9 cellular contexts compared by ENCODE assay signal in genomic region chr14:22099942-22100763, GRCh38.
DNase-seq lines count a peak whose midpoint lies in the region; ATAC-seq, FAIRE-seq and TF ChIP-seq lines count a peak whose summit lies in the region.
"Had no signal": no experiment of that assay in that cellular context is flagged by ENCODE, and none has a peak within 500 bp of the region (broad histone marks: within the 10 kb centered on the region; RNA-seq: fewer than 3 reads in every experiment).

No MANE protein-coding gene starts in this region.

- H3K27me3 Mint-ChIP-seq in chondrocyte (ENCODE audit: low read depth), result peaks cover 49% of the 10 kb centered on the region

- intact Hi-C loops in lower leg skin (cut with DNase I; ENCODE audit: low total_unique reads), result loop anchor here (5.0 kb wide), 1 partner anchor 468 kb away; the partner anchor contains the start of gene OR10G2

- H3K4me3 ChIP-seq in lower leg skin (ENCODE audit: low read depth, poor library complexity, severe bottlenecking), result no peak overlapping the region

- TF ChIP-seq EP300 in Ishikawa (IDR thresholded peaks at IDR 0.05; ENCODE audit: borderline replicate concordance), result no peak

- peak; percentile 36 for FAIRE-seq in TTC549 (lab: Jason Lieb, UNC)

- no peaks in the 10 kb centered on the region for H3K9me3 Mint-ChIP-seq in chondrocyte (ENCODE audit: low read depth)
- H3K9me3 Mint-ChIP-seq: T-helper 1 cell treated with Interleukin-12 subunit alpha and Interleukin-12 subunit beta and Interleukin-4 antibody, amounts not matched to agents 30 μg/mL and 1 μg/mL, for 36 hours had no signal

- peak; percentile 55 for DNase-seq in DMS 273 (lab: John Stamatoyannopoulos, UW; ENCODE audit: unreplicated experiment)
- no peak for DNase-seq in chondrocyte (ENCODE audit: low spot score)
- peak; percentile 75 to 91 for DNase-seq in lower leg skin (ENCODE audit: low spot score in 2 of 2)
- DNase-seq in stimulated activated CD8-positive, alpha-beta memory T cell treated with anti-CD3 and anti-CD28 coated beads, Interleukin-4, amount 100 ng/mL, for 1 hour (ENCODE audit: low read depth in 2 of 2, low spot score in 1 of 2), result peak; percentile 4 to 15
- no peak for DNase-seq in putamen (ENCODE audit: low spot score)

- H3K4me3 Mint-ChIP-seq in chondrocyte (ENCODE audit: unreplicated experiment), result no peak overlapping the region
- H3K4me3 Mint-ChIP-seq: T-helper 1 cell treated with Interleukin-12 subunit alpha and Interleukin-12 subunit beta and Interleukin-4 antibody, amounts not matched to agents 30 μg/mL and 1 μg/mL, for 36 hours had no signal

- TF ChIP-seq POLR2A in lower leg skin (IDR thresholded peaks at IDR 0.05), result no peak

- no peak overlapping the region for H3K27ac Mint-ChIP-seq in chondrocyte (ENCODE audit: unreplicated experiment)

- peak; percentile 72 for ATAC-seq in GM19395 (IDR thresholded peaks at IDR 0.05; ENCODE audit: unreplicated experiment)

- peak; percentile 79 for TF ChIP-seq CTCF in chondrocyte (IDR thresholded peaks at IDR 0.05)
- peak in 1 of 3 donors; percentile 32 for TF ChIP-seq CTCF in lower leg skin (IDR thresholded peaks at IDR 0.05)

- H3K36me3 Mint-ChIP-seq in chondrocyte (ENCODE audit: low read depth), result no peaks in the 10 kb centered on the region

- peak; percentile 14; the same call in 1 of the 2 replicates for TF ChIP-seq RAD21 in Ishikawa (IDR thresholded peaks at IDR 0.05; ENCODE audit: low read depth)

- WGBS in lower leg skin, 2 donors, result 29 to 30% methylated on average over 11 of the region's 11 CpGs

- H3K4me1 Mint-ChIP-seq in chondrocyte (ENCODE audit: low read depth), result no peaks in the 10 kb centered on the region

TF ChIP-seq in Ishikawa, 13 proteins besides CTCF, POLR2A, EP300 and RAD21:
- no peak for TF ChIP-seq USF1 (IDR thresholded peaks at IDR 0.05)
- TF ChIP-seq TAF1 (IDR thresholded peaks at IDR 0.05; ENCODE audit: low read depth), result no peak
- TF ChIP-seq MAX (IDR thresholded peaks at IDR 0.05), result no peak
- no peak for TF ChIP-seq NFIC (IDR thresholded peaks at IDR 0.05)
- TF ChIP-seq YY1 (IDR thresholded peaks at IDR 0.05; ENCODE audit: low read depth), result no peak
- TF ChIP-seq EGR1 (IDR thresholded peaks at IDR 0.05), result no peak
- no peak for TF ChIP-seq TEAD4 (IDR thresholded peaks at IDR 0.05)
- TF ChIP-seq REST (IDR thresholded peaks at IDR 0.05; ENCODE audit: low read depth), result no peak
- TF ChIP-seq CEBPB (IDR thresholded peaks at IDR 0.05), result no peak

Comparison
In these comparisons a context has a peak if more than half of its experiments do, and no peak if none do; other contexts are left out.
1. DNase-seq: peak in DMS 273 (single experiment), lower leg skin (2 of 2) and stimulated activated CD8-positive, alpha-beta memory T cell treated with anti-CD3 and anti-CD28 coated beads, Interleukin-4, amount 100 ng/mL, for 1 hour (2 of 2); none in chondrocyte (single experiment) and putamen (single experiment).